ENCODE assay signal across 22 cellular contexts in genomic region chr21:38495242-38495641, GRCh38. TPM values are rescaled to one million over a fixed set of nuclear protein-coding genes. Genes with fewer than 3 reads are reported as not detected.
DNase-seq lines count a peak whose midpoint lies in the region; ATAC-seq and TF ChIP-seq lines count a peak whose summit lies in the region.
"Had no signal": no experiment of that assay in that cellular context is flagged by ENCODE, and none has a peak within 500 bp of the region (broad histone marks: within the 10 kb centered on the region; RNA-seq: fewer than 3 reads in every experiment).

No MANE protein-coding gene starts in this region.

- peak overlapping the region; percentile 54 for H3K4me3 ChIP-seq in lower lobe of right lung
- peak overlapping the region; percentile 17 to 69 (median 34) for H3K4me3 ChIP-seq in spleen
- H3K4me3 ChIP-seq in OCI-LY7 (ENCODE audit: low read depth, low read length, poor library complexity, severe bottlenecking) = no peak overlapping the region
- no peak overlapping the region for H3K4me3 ChIP-seq in naive thymus-derived CD4-positive, alpha-beta T cell (ENCODE audit: low read length)
- H3K4me3 ChIP-seq: PC-9, SK-N-MC had no signal

- peak overlapping the region; percentile 56 to 85 for H3K4me3 Mint-ChIP-seq in CD14-positive monocyte
- H3K4me3 Mint-ChIP-seq in WTC11 = no peak overlapping the region
- no peak overlapping the region for H3K4me3 Mint-ChIP-seq in naive thymus-derived CD4-positive, alpha-beta T cell
- H3K4me3 Mint-ChIP-seq: activated CD4-positive, alpha-beta T cell treated with anti-CD3 and anti-CD28 coated beads, Interleukin-2, amount 10 ng/mL, durations not matched to agents 7 days and 5 days; stimulated activated memory B cell treated with anti-CD40 and anti-IgM and Interleukin-4, amounts not matched to agents 10 μg/mL and 1 μg/mL and 100 μg/mL, for 72 hours had no signal

- WGBS in spleen, 5 donors = 9 to 22% (median 14%) methylated on average over 5 of the region's 5 CpGs

- H3K27me3 ChIP-seq in lower lobe of right lung (ENCODE audit: low read depth) (no peaks in the 10 kb centered on the region), spleen (replicated peaks in 1 of 7) (peaks cover 0 to 52% (median 0%) of the 10 kb centered on the region in 7 donors)
- peaks cover 0 to 4% of the 10 kb centered on the region in 2 donors for H3K27me3 ChIP-seq in naive thymus-derived CD4-positive, alpha-beta T cell (ENCODE audit: control insufficient read depth in 2 of 2, insufficient read depth in 2 of 2, low read length in 2 of 2)

- H3K36me3 ChIP-seq in lower lobe of right lung = no peaks in the 10 kb centered on the region
- no peaks in the 10 kb centered on the region for H3K36me3 ChIP-seq in spleen
- no peaks in the 10 kb centered on the region for H3K36me3 ChIP-seq in OCI-LY7 (ENCODE audit: insufficient read depth, low read length)
- no peaks in the 10 kb centered on the region for H3K36me3 ChIP-seq in naive thymus-derived CD4-positive, alpha-beta T cell (ENCODE audit: control insufficient read depth in 2 of 3, insufficient read depth in 3 of 3, low read length in 3 of 3)

- H4K20me1 ChIP-seq in OCI-LY7 (ENCODE audit: insufficient read depth, low read length) = no peaks in the 10 kb centered on the region

- DNase-seq in CD14-positive monocyte (ENCODE audit: low spot score) = no peak
- no peak for DNase-seq in WTC11 (ENCODE audit: low spot score)
- no peak for DNase-seq in lower lobe of right lung
- DNase-seq in spleen = no peak
- no peak for DNase-seq in OCI-LY7 (ENCODE audit: low spot score)
- no peak for DNase-seq in naive thymus-derived CD4-positive, alpha-beta T cell
- no peak for DNase-seq in NCI-H2029 treated with DMSO at 0.1 percent for 48 hours (lab: John Stamatoyannopoulos, UW)
- DNase-seq: activated CD4-positive, alpha-beta T cell treated with anti-CD3 and anti-CD28 coated beads, Interleukin-2, amount 10 ng/mL, durations not matched to agents 7 days and 5 days; anterior cingulate cortex; DND-41; left colon; naive B cell; NCI-H1436 treated with DMSO at 0.1 percent for 48 hours; NCI-H2227 treated with DMSO at 0.1 percent for 48 hours; NCI-H82; PC-9; T1000 had no signal

- H3K9me3 Mint-ChIP-seq in CD14-positive monocyte = peaks cover 0 to 2% (median 0%) of the 10 kb centered on the region in 7 donors
- H3K9me3 Mint-ChIP-seq in WTC11 = no peaks in the 10 kb centered on the region
- H3K9me3 Mint-ChIP-seq in naive thymus-derived CD4-positive, alpha-beta T cell = no peaks in the 10 kb centered on the region
- H3K9me3 Mint-ChIP-seq: activated CD4-positive, alpha-beta T cell treated with anti-CD3 and anti-CD28 coated beads, Interleukin-2, amount 10 ng/mL, durations not matched to agents 7 days and 5 days; stimulated activated memory B cell treated with anti-CD40 and anti-IgM and Interleukin-4, amounts not matched to agents 10 μg/mL and 1 μg/mL and 100 μg/mL, for 72 hours had no signal

- intact Hi-C loops in CD14-positive monocyte (cut with micrococcal nuclease) = no loop called here
- intact Hi-C loops in lower lobe of right lung (cut with DNase I) = no loop called here
- intact Hi-C loops in spleen (cut with DNase I; ENCODE audit: low total_unique reads) = no loop called here
- intact Hi-C loops in OCI-LY7 (cut with micrococcal nuclease; ENCODE audit: unreplicated experiment) = no loop called here
- intact Hi-C loops in naive thymus-derived CD4-positive, alpha-beta T cell (cut with micrococcal nuclease) = no loop called here

- BruUV-seq in OCI-LY7 (replicated peaks; lab: Mats Ljungman, UMichigan) = no TSS peak

- peak overlapping the region in 4 of 7 donors; percentile 19 to 74 (median 65) for H3K27ac Mint-ChIP-seq in CD14-positive monocyte
- H3K27ac Mint-ChIP-seq in WTC11 = 0 out of 2 replicates have a peak overlapping the region, but pooled peaks have one; percentile 79
- H3K27ac Mint-ChIP-seq in naive thymus-derived CD4-positive, alpha-beta T cell = no peak overlapping the region
- H3K27ac Mint-ChIP-seq: activated CD4-positive, alpha-beta T cell treated with anti-CD3 and anti-CD28 coated beads, Interleukin-2, amount 10 ng/mL, durations not matched to agents 7 days and 5 days; naive B cell; stimulated activated memory B cell treated with anti-CD40 and anti-IgM and Interleukin-4, amounts not matched to agents 10 μg/mL and 1 μg/mL and 100 μg/mL, for 72 hours had no signal

- CTCF ChIA-PET in WTC11 (lab: Charles Lee) (no interaction called here), OCI-LY7 (lab: Charles Lee; ENCODE audit: unreplicated experiment) (no interaction called here)
- CTCF ChIA-PET in naive thymus-derived CD4-positive, alpha-beta T cell (lab: Charles Lee) = no interaction called here

- no peaks in the 10 kb centered on the region for H3K9me3 ChIP-seq in lower lobe of right lung
- H3K9me3 ChIP-seq in spleen = no peaks in the 10 kb centered on the region
- H3K9me3 ChIP-seq in OCI-LY7 (ENCODE audit: low read length) = no peaks in the 10 kb centered on the region
- H3K9me3 ChIP-seq in naive thymus-derived CD4-positive, alpha-beta T cell (ENCODE audit: control insufficient read depth in 2 of 3, low read length in 3 of 3) = no peaks in the 10 kb centered on the region

- no peak overlapping the region for H3K4me2 ChIP-seq in OCI-LY7 (ENCODE audit: low read length)
- H3K4me2 ChIP-seq: PC-9 had no signal

- no peak for ATAC-seq in WTC11
- ATAC-seq in lower lobe of right lung = no peak
- no peak for ATAC-seq in HG03342 (IDR thresholded peaks at IDR 0.05; ENCODE audit: unreplicated experiment)
- no peak for ATAC-seq in naive thymus-derived CD4-positive, alpha-beta T cell
- ATAC-seq: left colon; stimulated activated memory B cell treated with anti-CD40 and anti-IgM and Interleukin-4, amounts not matched to agents 10 μg/mL and 1 μg/mL and 100 μg/mL, for 72 hours had no signal

- POLR2A ChIA-PET in WTC11 (lab: Charles Lee) = no interaction called here
- POLR2A ChIA-PET in OCI-LY7 (lab: Charles Lee) = no interaction called here
- POLR2A ChIA-PET in naive thymus-derived CD4-positive, alpha-beta T cell (lab: Charles Lee) = no interaction called here

- no peak overlapping the region for H2AFZ ChIP-seq in OCI-LY7 (ENCODE audit: low read length)
- H2AFZ ChIP-seq: PC-9 had no signal

- peaks cover 20% of the 10 kb centered on the region for H3K4me1 ChIP-seq in lower lobe of right lung
- peaks cover 5 to 92% (median 48%) of the 10 kb centered on the region in 6 donors for H3K4me1 ChIP-seq in spleen
- no peaks in the 10 kb centered on the region for H3K4me1 ChIP-seq in OCI-LY7 (ENCODE audit: insufficient read depth, low read length, poor library complexity, severe bottlenecking)
- no peaks in the 10 kb centered on the region for H3K4me1 ChIP-seq in naive thymus-derived CD4-positive, alpha-beta T cell (ENCODE audit: control insufficient read depth in 2 of 2, insufficient read depth in 2 of 2, low read length in 2 of 2)

- H3K9me2 ChIP-seq in OCI-LY7 (ENCODE audit: insufficient read depth, low read length) = no peaks in the 10 kb centered on the region

- no peaks in the 10 kb centered on the region for H3K79me2 ChIP-seq in OCI-LY7 (ENCODE audit: insufficient read depth, low read depth, low read length)

- H3K27me3 Mint-ChIP-seq in CD14-positive monocyte (ENCODE audit: low read depth in 3 of 3) = no peaks in the 10 kb centered on the region
- H3K27me3 Mint-ChIP-seq in WTC11 (ENCODE audit: low read depth) = no peaks in the 10 kb centered on the region
- peaks cover 50 to 85% (median 66%) of the 10 kb centered on the region in 5 donors for H3K27me3 Mint-ChIP-seq in naive thymus-derived CD4-positive, alpha-beta T cell

- H3K4me1 Mint-ChIP-seq in CD14-positive monocyte (peaks cover 92% of the 10 kb centered on the region), WTC11 (peaks cover 85% of the 10 kb centered on the region)
- H3K4me1 Mint-ChIP-seq in naive thymus-derived CD4-positive, alpha-beta T cell = peaks cover 0 to 12% (median 4%) of the 10 kb centered on the region in 7 donors
- H3K4me1 Mint-ChIP-seq: stimulated activated memory B cell treated with anti-CD40 and anti-IgM and Interleukin-4, amounts not matched to agents 10 μg/mL and 1 μg/mL and 100 μg/mL, for 72 hours had no signal

- H3K27ac ChIP-seq in lower lobe of right lung (peak overlapping the region; percentile 82), spleen (peak overlapping the region; percentile 35 to 93 (median 86)), OCI-LY7 (ENCODE audit: low read depth, low read length, poor library complexity, severe bottlenecking) (no peak overlapping the region)
- no peak overlapping the region for H3K27ac ChIP-seq in naive thymus-derived CD4-positive, alpha-beta T cell (ENCODE audit: low read depth, low read length)
- H3K27ac ChIP-seq: PC-9, SK-N-MC had no signal

- TF ChIP-seq POLR2A in spleen (IDR thresholded peaks at IDR 0.05) = no peak

- no peak for TF ChIP-seq CTCF in CD14-positive monocyte (IDR thresholded peaks at IDR 0.05)
- no peak for TF ChIP-seq CTCF in WTC11 (IDR thresholded peaks at IDR 0.05)
- no peak for TF ChIP-seq CTCF in lower lobe of right lung (IDR thresholded peaks at IDR 0.05)
- TF ChIP-seq CTCF in spleen (IDR thresholded peaks at IDR 0.05 in 8 of 11, conservative IDR thresholded peaks at IDR 0.05 in 3 of 11) = no peak
- TF ChIP-seq CTCF in OCI-LY7 (conservative IDR thresholded peaks at IDR 0.05; ENCODE audit: low read length) = no peak

- no peaks in the 10 kb centered on the region for H3K36me3 Mint-ChIP-seq in CD14-positive monocyte
- H3K36me3 Mint-ChIP-seq in WTC11 = no peaks in the 10 kb centered on the region
- H3K36me3 Mint-ChIP-seq in naive thymus-derived CD4-positive, alpha-beta T cell = no peaks in the 10 kb centered on the region
- H3K36me3 Mint-ChIP-seq: naive B cell; stimulated activated memory B cell treated with anti-CD40 and anti-IgM and Interleukin-4, amounts not matched to agents 10 μg/mL and 1 μg/mL and 100 μg/mL, for 72 hours had no signal

TF ChIP-seq in WTC11, 78 proteins besides CTCF, POLR2A, EP300 and RAD21 (continues in another document):
- TF ChIP-seq, protein P1, sequence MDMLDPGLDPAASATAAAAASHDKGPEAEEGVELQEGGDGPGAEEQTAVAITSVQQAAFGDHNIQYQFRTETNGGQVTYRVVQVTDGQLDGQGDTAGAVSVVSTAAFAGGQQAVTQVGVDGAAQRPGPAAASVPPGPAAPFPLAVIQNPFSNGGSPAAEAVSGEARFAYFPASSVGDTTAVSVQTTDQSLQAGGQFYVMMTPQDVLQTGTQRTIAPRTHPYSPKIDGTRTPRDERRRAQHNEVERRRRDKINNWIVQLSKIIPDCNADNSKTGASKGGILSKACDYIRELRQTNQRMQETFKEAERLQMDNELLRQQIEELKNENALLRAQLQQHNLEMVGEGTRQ (CRISPR knock-in tag; IDR thresholded peaks at IDR 0.05) = no peak

RNA-seq across cellular contexts. Expression of gene ERG, which starts 3.0 kb away (rescaled TPM):
- polyA plus RNA-seq in CD14-positive monocyte (under 1 TPM in 1 of 2 donors, not detected in 1; 0.22 TPM), spleen (10 to 100 TPM in 2 of 3 donors, 1 to 10 TPM in 1; 7.3 to 20.7 (median 11.2) TPM)
- total RNA-seq in WTC11 (2021) (2.8 to 4.5 TPM (median 3.8 TPM) in 3 replicates), lower lobe of right lung (38.0 TPM), spleen (10 to 100 TPM; 51.7 to 93.8 (median 65.0) TPM), OCI-LY7 (2022) (not detected in 2 replicates)
- not detected in 2 replicates for total RNA-seq in OCI-LY7 (2014; rRNA removed; shearing (Covaris generic))
- 1 to 10 TPM in 1 of 5 experiments, under 1 TPM in 1, not detected in 3; 0.24 to 1.3 TPM for total RNA-seq in naive thymus-derived CD4-positive, alpha-beta T cell
- polyA plus RNA-seq in naive thymus-derived CD4-positive, alpha-beta T cell = not detected
- total RNA-seq: activated CD4-positive, alpha-beta T cell treated with anti-CD3 and anti-CD28 coated beads, Interleukin-2, amount 10 ng/mL, durations not matched to agents 7 days and 5 days; fibroblast of villous mesenchyme; MCF 10A; PC-9 had no signal

Comparison
In these comparisons a context has a peak if more than half of its experiments do, and no peak if none do; other contexts are left out.
1. H3K27ac Mint-ChIP-seq: peak in CD14-positive monocyte (4 of 7) and WTC11 (single experiment); none in naive thymus-derived CD4-positive, alpha-beta T cell (0 of 9).
2. H3K4me3 Mint-ChIP-seq: peak in CD14-positive monocyte (2 of 2); none in WTC11 (single experiment) and naive thymus-derived CD4-positive, alpha-beta T cell (0 of 10).
3. H3K27ac ChIP-seq: peak in lower lobe of right lung (single experiment) and spleen (8 of 8); none in OCI-LY7 (single experiment) and naive thymus-derived CD4-positive, alpha-beta T cell (single experiment).
4. H3K4me3 ChIP-seq: peak in lower lobe of right lung (single experiment) and spleen (8 of 8); none in OCI-LY7 (single experiment) and naive thymus-derived CD4-positive, alpha-beta T cell (single experiment).